2 cellular contexts compared by ENCODE assay signal in genomic region chr1:8197493-8198282, GRCh38.
TF ChIP-seq lines count a peak whose summit lies in the region.

No MANE protein-coding gene starts in this region.

TF ChIP-seq in K562, 482 proteins besides CTCF, POLR2A, EP300 and RAD21 (continued from another document and continues in another):
- peak in 1 of 2 experiments; percentile 97; a peak in 2 of 4 replicates for TF ChIP-seq ZNF318 (IDR thresholded peaks at IDR 0.05; ENCODE audit: borderline replicate concordance in 1 of 2, low read depth in 1 of 2)
- peak; percentile 49; the same call in 1 of the 2 replicates for TF ChIP-seq NR2C1 (IDR thresholded peaks at IDR 0.05)
- peak; percentile 57; the same call in 1 of the 2 replicates for TF ChIP-seq NR2C1 (tag; IDR thresholded peaks at IDR 0.05)
- TF ChIP-seq, protein P1, sequence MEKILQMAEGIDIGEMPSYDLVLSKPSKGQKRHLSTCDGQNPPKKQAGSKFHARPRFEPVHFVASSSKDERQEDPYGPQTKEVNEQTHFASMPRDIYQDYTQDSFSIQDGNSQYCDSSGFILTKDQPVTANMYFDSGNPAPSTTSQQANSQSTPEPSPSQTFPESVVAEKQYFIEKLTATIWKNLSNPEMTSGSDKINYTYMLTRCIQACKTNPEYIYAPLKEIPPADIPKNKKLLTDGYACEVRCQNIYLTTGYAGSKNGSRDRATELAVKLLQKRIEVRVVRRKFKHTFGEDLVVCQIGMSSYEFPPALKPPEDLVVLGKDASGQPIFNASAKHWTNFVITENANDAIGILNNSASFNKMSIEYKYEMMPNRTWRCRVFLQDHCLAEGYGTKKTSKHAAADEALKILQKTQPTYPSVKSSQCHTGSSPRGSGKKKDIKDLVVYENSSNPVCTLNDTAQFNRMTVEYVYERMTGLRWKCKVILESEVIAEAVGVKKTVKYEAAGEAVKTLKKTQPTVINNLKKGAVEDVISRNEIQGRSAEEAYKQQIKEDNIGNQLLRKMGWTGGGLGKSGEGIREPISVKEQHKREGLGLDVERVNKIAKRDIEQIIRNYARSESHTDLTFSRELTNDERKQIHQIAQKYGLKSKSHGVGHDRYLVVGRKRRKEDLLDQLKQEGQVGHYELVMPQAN (IDR thresholded peaks at IDR 0.05; ENCODE audit: borderline replicate concordance) = peak; percentile 45; the same call in 1 of the 2 replicates
- no peak for TF ChIP-seq NFIX (CRISPR knock-in tag; IDR thresholded peaks at IDR 0.05; ENCODE audit: low read depth)
- TF ChIP-seq KLF6 (CRISPR knock-in tag; IDR thresholded peaks at IDR 0.05; ENCODE audit: borderline replicate concordance) = peak; percentile 30; the same call in 1 of the 2 replicates
- TF ChIP-seq, protein P2, sequence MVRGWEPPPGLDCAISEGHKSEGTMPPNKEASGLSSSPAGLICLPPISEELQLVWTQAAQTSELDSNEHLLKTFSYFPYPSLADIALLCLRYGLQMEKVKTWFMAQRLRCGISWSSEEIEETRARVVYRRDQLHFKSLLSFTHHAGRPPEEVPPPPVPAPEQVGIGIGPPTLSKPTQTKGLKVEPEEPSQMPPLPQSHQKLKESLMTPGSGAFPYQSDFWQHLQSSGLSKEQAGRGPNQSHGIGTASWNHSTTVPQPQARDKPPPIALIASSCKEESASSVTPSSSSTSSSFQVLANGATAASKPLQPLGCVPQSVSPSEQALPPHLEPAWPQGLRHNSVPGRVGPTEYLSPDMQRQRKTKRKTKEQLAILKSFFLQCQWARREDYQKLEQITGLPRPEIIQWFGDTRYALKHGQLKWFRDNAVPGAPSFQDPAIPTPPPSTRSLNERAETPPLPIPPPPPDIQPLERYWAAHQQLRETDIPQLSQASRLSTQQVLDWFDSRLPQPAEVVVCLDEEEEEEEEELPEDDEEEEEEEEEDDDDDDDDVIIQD (CRISPR knock-in tag; IDR thresholded peaks at IDR 0.05) = no peak
- peak; percentile 68 for TF ChIP-seq SNIP1 (IDR thresholded peaks at IDR 0.05; ENCODE audit: low read depth)
- TF ChIP-seq HNRNPL (IDR thresholded peaks at IDR 0.05; ENCODE audit: low read depth, low read length) = no peak
- TF ChIP-seq FOXJ2 (tag; IDR thresholded peaks at IDR 0.05) = 0 out of 2 replicates have a peak, but pooled peaks have one; percentile 29
- TF ChIP-seq MCM5 (IDR thresholded peaks at IDR 0.05; ENCODE audit: low read depth) = no peak
- peak; percentile 58 for TF ChIP-seq KLF1 (tag; IDR thresholded peaks at IDR 0.05)
- TF ChIP-seq ZNF143 (CRISPR knock-in tag; IDR thresholded peaks at IDR 0.05) = 0 out of 2 replicates have a peak, but pooled peaks have one; percentile 23
- TF ChIP-seq NR3C1 (CRISPR knock-in tag; IDR thresholded peaks at IDR 0.05) = no peak
- TF ChIP-seq DIDO1 (tag; IDR thresholded peaks at IDR 0.05; ENCODE audit: low read depth) = peak; percentile 61
- peak; percentile 41; the same call in 1 of the 2 replicates for TF ChIP-seq MXI1 (IDR thresholded peaks at IDR 0.05; ENCODE audit: low read depth, low read length)
- TF ChIP-seq YBX1 (IDR thresholded peaks at IDR 0.05) = no peak
- no peak for TF ChIP-seq ESRRB (CRISPR knock-in tag; IDR thresholded peaks at IDR 0.05; ENCODE audit: borderline replicate concordance)

TF ChIP-seq in HepG2, 621 proteins besides CTCF, POLR2A, EP300 and RAD21 (continued from another document and continues in another):
- peak; percentile 91 for TF ChIP-seq PATZ1 (CRISPR knock-in tag; IDR thresholded peaks at IDR 0.05)
- TF ChIP-seq ZNF446 (CRISPR knock-in tag; IDR thresholded peaks at IDR 0.05) = no peak
- TF ChIP-seq ZNF607 (CRISPR knock-in tag; IDR thresholded peaks at IDR 0.05; ENCODE audit: borderline replicate concordance) = no peak
- TF ChIP-seq, protein P3, sequence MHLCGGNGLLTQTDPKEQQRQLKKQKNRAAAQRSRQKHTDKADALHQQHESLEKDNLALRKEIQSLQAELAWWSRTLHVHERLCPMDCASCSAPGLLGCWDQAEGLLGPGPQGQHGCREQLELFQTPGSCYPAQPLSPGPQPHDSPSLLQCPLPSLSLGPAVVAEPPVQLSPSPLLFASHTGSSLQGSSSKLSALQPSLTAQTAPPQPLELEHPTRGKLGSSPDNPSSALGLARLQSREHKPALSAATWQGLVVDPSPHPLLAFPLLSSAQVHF (CRISPR knock-in tag; IDR thresholded peaks at IDR 0.05) = no peak
- peak; percentile 61; the same call in 1 of the 2 replicates for TF ChIP-seq SOX5 (CRISPR knock-in tag; IDR thresholded peaks at IDR 0.05; ENCODE audit: borderline replicate concordance)
- peak; percentile 72 for TF ChIP-seq ZFP91 (CRISPR knock-in tag; IDR thresholded peaks at IDR 0.05; ENCODE audit: borderline replicate concordance)
- no peak for TF ChIP-seq SCMH1 (CRISPR knock-in tag; IDR thresholded peaks at IDR 0.05; ENCODE audit: borderline replicate concordance)
- no peak for TF ChIP-seq ASH2L (IDR thresholded peaks at IDR 0.05; ENCODE audit: insufficient read length, low read depth, low read length)
- TF ChIP-seq, protein P4, sequence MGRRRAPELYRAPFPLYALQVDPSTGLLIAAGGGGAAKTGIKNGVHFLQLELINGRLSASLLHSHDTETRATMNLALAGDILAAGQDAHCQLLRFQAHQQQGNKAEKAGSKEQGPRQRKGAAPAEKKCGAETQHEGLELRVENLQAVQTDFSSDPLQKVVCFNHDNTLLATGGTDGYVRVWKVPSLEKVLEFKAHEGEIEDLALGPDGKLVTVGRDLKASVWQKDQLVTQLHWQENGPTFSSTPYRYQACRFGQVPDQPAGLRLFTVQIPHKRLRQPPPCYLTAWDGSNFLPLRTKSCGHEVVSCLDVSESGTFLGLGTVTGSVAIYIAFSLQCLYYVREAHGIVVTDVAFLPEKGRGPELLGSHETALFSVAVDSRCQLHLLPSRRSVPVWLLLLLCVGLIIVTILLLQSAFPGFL (CRISPR knock-in tag; IDR thresholded peaks at IDR 0.05) = no peak
- TF ChIP-seq MTA3 (CRISPR knock-in tag; IDR thresholded peaks at IDR 0.05) = no peak
- TF ChIP-seq ZNF737 (CRISPR knock-in tag; IDR thresholded peaks at IDR 0.05; ENCODE audit: borderline replicate concordance) = no peak
- TF ChIP-seq, protein P5, sequence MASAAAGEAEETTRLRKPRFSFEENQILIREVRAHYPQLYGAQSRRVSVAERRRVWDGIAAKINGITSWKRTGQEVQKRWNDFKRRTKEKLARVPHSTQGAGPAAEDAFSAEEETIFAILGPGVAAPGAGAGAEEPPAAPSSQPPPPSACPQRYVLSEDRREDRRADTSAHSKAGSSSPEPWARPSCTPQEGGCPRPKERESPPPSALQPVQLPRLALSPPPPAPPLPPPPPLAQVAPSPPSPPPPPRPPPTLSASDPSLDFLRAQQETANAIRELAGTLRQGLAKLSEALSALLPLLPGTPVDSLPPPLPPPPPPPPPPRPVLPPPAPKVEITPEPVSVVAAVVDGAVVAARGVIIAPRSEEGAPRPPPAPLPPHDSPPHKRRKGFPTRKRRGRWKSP (CRISPR knock-in tag; IDR thresholded peaks at IDR 0.05) = peak; percentile 68; the same call in 1 of the 2 replicates
- no peak for TF ChIP-seq U2AF2 (IDR thresholded peaks at IDR 0.05; ENCODE audit: low read depth, low read length)
- TF ChIP-seq SKIL (CRISPR knock-in tag; IDR thresholded peaks at IDR 0.05; ENCODE audit: borderline replicate concordance) = peak; percentile 70; the same call in 1 of the 2 replicates
- TF ChIP-seq TMF1 (CRISPR knock-in tag; IDR thresholded peaks at IDR 0.05; ENCODE audit: low read depth) = no peak
- no peak for TF ChIP-seq HOXA7 (CRISPR knock-in tag; IDR thresholded peaks at IDR 0.05)
- peak; percentile 76; the same call in 1 of the 2 replicates for TF ChIP-seq NR0B2 (CRISPR knock-in tag; IDR thresholded peaks at IDR 0.05)
- TF ChIP-seq ZEB1 (IDR thresholded peaks at IDR 0.05; ENCODE audit: insufficient replicate concordance, low read depth) = peak; percentile 61
- TF ChIP-seq ZNF17 (CRISPR knock-in tag; IDR thresholded peaks at IDR 0.05) = no peak
- no peak for TF ChIP-seq FOXC1 (CRISPR knock-in tag; IDR thresholded peaks at IDR 0.05; ENCODE audit: borderline replicate concordance)
- TF ChIP-seq BCL6 (CRISPR knock-in tag; IDR thresholded peaks at IDR 0.05) = peak; percentile 61; the same call in 1 of the 2 replicates
- TF ChIP-seq SALL1 (CRISPR knock-in tag; IDR thresholded peaks at IDR 0.05) = peak; percentile 83
- no peak for TF ChIP-seq KDM5A (IDR thresholded peaks at IDR 0.05; ENCODE audit: borderline replicate concordance, low read length)
- no peak for TF ChIP-seq GTF3A (CRISPR knock-in tag; conservative IDR thresholded peaks at IDR 0.05)
- TF ChIP-seq, protein P6, sequence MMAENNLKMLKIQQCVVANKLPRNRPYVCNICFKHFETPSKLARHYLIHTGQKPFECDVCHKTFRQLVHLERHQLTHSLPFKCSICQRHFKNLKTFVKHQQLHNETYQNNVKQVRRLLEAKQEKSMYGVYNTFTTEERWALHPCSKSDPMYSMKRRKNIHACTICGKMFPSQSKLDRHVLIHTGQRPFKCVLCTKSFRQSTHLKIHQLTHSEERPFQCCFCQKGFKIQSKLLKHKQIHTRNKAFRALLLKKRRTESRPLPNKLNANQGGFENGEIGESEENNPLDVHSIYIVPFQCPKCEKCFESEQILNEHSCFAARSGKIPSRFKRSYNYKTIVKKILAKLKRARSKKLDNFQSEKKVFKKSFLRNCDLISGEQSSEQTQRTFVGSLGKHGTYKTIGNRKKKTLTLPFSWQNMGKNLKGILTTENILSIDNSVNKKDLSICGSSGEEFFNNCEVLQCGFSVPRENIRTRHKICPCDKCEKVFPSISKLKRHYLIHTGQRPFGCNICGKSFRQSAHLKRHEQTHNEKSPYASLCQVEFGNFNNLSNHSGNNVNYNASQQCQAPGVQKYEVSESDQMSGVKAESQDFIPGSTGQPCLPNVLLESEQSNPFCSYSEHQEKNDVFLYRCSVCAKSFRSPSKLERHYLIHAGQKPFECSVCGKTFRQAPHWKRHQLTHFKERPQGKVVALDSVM (CRISPR knock-in tag; IDR thresholded peaks at IDR 0.05) = peak; percentile 80
- TF ChIP-seq, protein P7, sequence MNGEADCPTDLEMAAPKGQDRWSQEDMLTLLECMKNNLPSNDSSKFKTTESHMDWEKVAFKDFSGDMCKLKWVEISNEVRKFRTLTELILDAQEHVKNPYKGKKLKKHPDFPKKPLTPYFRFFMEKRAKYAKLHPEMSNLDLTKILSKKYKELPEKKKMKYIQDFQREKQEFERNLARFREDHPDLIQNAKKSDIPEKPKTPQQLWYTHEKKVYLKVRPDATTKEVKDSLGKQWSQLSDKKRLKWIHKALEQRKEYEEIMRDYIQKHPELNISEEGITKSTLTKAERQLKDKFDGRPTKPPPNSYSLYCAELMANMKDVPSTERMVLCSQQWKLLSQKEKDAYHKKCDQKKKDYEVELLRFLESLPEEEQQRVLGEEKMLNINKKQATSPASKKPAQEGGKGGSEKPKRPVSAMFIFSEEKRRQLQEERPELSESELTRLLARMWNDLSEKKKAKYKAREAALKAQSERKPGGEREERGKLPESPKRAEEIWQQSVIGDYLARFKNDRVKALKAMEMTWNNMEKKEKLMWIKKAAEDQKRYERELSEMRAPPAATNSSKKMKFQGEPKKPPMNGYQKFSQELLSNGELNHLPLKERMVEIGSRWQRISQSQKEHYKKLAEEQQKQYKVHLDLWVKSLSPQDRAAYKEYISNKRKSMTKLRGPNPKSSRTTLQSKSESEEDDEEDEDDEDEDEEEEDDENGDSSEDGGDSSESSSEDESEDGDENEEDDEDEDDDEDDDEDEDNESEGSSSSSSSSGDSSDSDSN (CRISPR knock-in tag; IDR thresholded peaks at IDR 0.05) = peak; percentile 41; the same call in 1 of the 2 replicates
- no peak for TF ChIP-seq FIP1L1 (IDR thresholded peaks at IDR 0.05; ENCODE audit: borderline replicate concordance, insufficient read depth, low read depth, low read length)
- TF ChIP-seq CEBPB (IDR thresholded peaks at IDR 0.05; ENCODE audit: borderline replicate concordance, low read depth, low read length) = peak; percentile 47; the same call in 1 of the 2 replicates
- TF ChIP-seq KLF13 (CRISPR knock-in tag; IDR thresholded peaks at IDR 0.05) = no peak
- TF ChIP-seq SAFB2 (CRISPR knock-in tag; IDR thresholded peaks at IDR 0.05; ENCODE audit: borderline replicate concordance, low read depth) = no peak
- TF ChIP-seq ZNF567 (CRISPR knock-in tag; IDR thresholded peaks at IDR 0.05; ENCODE audit: borderline replicate concordance) = no peak
- peak; percentile 43 for TF ChIP-seq YY1 (IDR thresholded peaks at IDR 0.05; ENCODE audit: insufficient read depth, insufficient replicate concordance, low read depth, low read length)
